In genomic region chr10:95388072-95388471, GRCh38 we compare ENCODE assay signal across 20 cellular contexts.
A peak's percentile ranks its signal among the peaks of the same experiment; 100 is the strongest.
DNase-seq lines count a peak whose midpoint lies in the region; ATAC-seq and TF ChIP-seq lines count a peak whose summit lies in the region.
"Had no signal": no experiment of that assay in that cellular context is flagged by ENCODE, and none has a peak within 500 bp of the region (broad histone marks: within the 10 kb centered on the region; RNA-seq: fewer than 3 reads in every experiment).

No MANE protein-coding gene starts in this region.

- DNase-seq in left ventricle myocardium inferior (no peak), Right ventricle myocardium inferior (ENCODE audit: missing footprints) (no peak), esophagus squamous epithelium (lab: John Stamatoyannopoulos, UW) (no peak), sigmoid colon (no peak), aorta (peak; percentile 73 to 77), NCI-H345 (lab: John Stamatoyannopoulos, UW) (no peak), NCI-H1694 treated with DMSO at 0.1 percent for 48 hours (lab: John Stamatoyannopoulos, UW) (no peak), NCI-H2171 treated with DMSO at 0.1 percent for 48 hours (lab: John Stamatoyannopoulos, UW) (no peak)
- DNase-seq: activated CD4-positive, alpha-beta T cell treated with anti-CD3 and anti-CD28 coated beads, Interleukin-2, amount 10 ng/mL, durations not matched to agents 7 days and 5 days; activated naive CD8-positive, alpha-beta T cell treated with anti-CD3 and anti-CD28 coated beads, Interleukin-2, amount 10 ng/mL, durations not matched to agents 7 days and 5 days; BE2C; foreskin melanocyte; HFFc6; kidney glomerular epithelial cell; NCI-H748 treated with DMSO at 0.1 percent for 48 hours; stimulated activated naive CD4-positive, alpha-beta T cell treated with Interleukin-2 at 50 U/mL for 16 hours had no signal

- intact Hi-C loops in left ventricle myocardium inferior (cut with micrococcal nuclease), result no loop called here
- intact Hi-C loops in Right ventricle myocardium inferior (cut with DNase I), result no loop called here
- intact Hi-C loops in esophagus squamous epithelium (cut with DNase I), result no loop called here
- intact Hi-C loops in sigmoid colon (cut with DNase I), result no loop called here
- intact Hi-C loops in aorta (cut with DNase I), result no loop called here

- no peak for ATAC-seq in Right ventricle myocardium inferior
- ATAC-seq in aorta (ENCODE audit: low FRiP score), result peak; percentile 65
- ATAC-seq: activated T-helper 17 cell treated with anti-CD3 and anti-CD28 coated beads, Interleukin-2, amount 50 U/mL, for 72 hours had no signal

- no peak overlapping the region for H3K4me3 ChIP-seq in left ventricle myocardium inferior
- no peak overlapping the region for H3K4me3 ChIP-seq in esophagus squamous epithelium
- no peak overlapping the region for H3K4me3 ChIP-seq in sigmoid colon
- no peak overlapping the region for H3K4me3 ChIP-seq in aorta (ENCODE audit: low read length in 2 of 2)
- H3K4me3 ChIP-seq: cardiac muscle cell, skin epidermis had no signal

- 58 to 78% methylated on average over 4 to 7 of the region's 7 CpGs for WGBS in esophagus squamous epithelium, 2 donors
- WGBS in sigmoid colon, 2 donors, result 78 to 85% methylated on average over 7 of the region's 7 CpGs
- WGBS in aorta, 2 donors, result 11 to 17% methylated on average over 7 of the region's 7 CpGs

- no peak for TF ChIP-seq EP300 in sigmoid colon (IDR thresholded peaks at IDR 0.05)

- H3K4me1 ChIP-seq in left ventricle myocardium inferior (peaks cover 100% of the 10 kb centered on the region), esophagus squamous epithelium (peaks cover 0 to 67% (median 26%) of the 10 kb centered on the region in 3 donors), sigmoid colon (peaks cover 0 to 92% (median 86%) of the 10 kb centered on the region in 4 donors), aorta (ENCODE audit: control insufficient read depth in 1 of 2, insufficient read depth in 2 of 2, low read length in 2 of 2) (peaks cover 3 to 24% of the 10 kb centered on the region in 2 donors)
- H3K4me1 ChIP-seq: BE2C, parathyroid adenoma had no signal

- no peak for TF ChIP-seq POLR2A in esophagus squamous epithelium (IDR thresholded peaks at IDR 0.05)
- no peak for TF ChIP-seq POLR2A in sigmoid colon (IDR thresholded peaks at IDR 0.05)

- peak overlapping the region; percentile 64 for H3K27ac ChIP-seq in left ventricle myocardium inferior (replicated peaks)
- H3K27ac ChIP-seq in esophagus squamous epithelium, result peak overlapping the region; percentile 13 to 66 (median 42)
- H3K27ac ChIP-seq in sigmoid colon, result peak overlapping the region; percentile 59 to 98 (median 84)
- H3K27ac ChIP-seq in aorta (ENCODE audit: low read depth in 1 of 2, low read length in 2 of 2), result peak overlapping the region; percentile 77 to 97
- H3K27ac ChIP-seq: cardiac muscle cell, parathyroid adenoma had no signal

- H3K9me3 ChIP-seq in left ventricle myocardium inferior (replicated peaks) (no peaks in the 10 kb centered on the region), esophagus squamous epithelium (no peaks in the 10 kb centered on the region), sigmoid colon (no peaks in the 10 kb centered on the region), aorta (ENCODE audit: control insufficient read depth, low read length) (no peaks in the 10 kb centered on the region)
- H3K9me3 ChIP-seq: BE2C had no signal

- TF ChIP-seq CTCF in left ventricle myocardium inferior (IDR thresholded peaks at IDR 0.05; ENCODE audit: borderline replicate concordance), result no peak
- TF ChIP-seq CTCF in esophagus squamous epithelium (IDR thresholded peaks at IDR 0.05), result no peak
- no peak for TF ChIP-seq CTCF in sigmoid colon (IDR thresholded peaks at IDR 0.05)

- H3K27me3 ChIP-seq in left ventricle myocardium inferior (ENCODE audit: low read depth) (no peaks in the 10 kb centered on the region), esophagus squamous epithelium (no peaks in the 10 kb centered on the region), sigmoid colon (no peaks in the 10 kb centered on the region), aorta (ENCODE audit: control insufficient read depth in 1 of 2, insufficient read depth in 2 of 2, low read length in 1 of 2) (no peaks in the 10 kb centered on the region)
- H3K27me3 ChIP-seq: BE2C, cardiac muscle cell had no signal

- H3K36me3 ChIP-seq in left ventricle myocardium inferior (peaks cover 80% of the 10 kb centered on the region), esophagus squamous epithelium (peaks cover 0 to 16% (median 0%) of the 10 kb centered on the region in 3 donors), sigmoid colon (peaks cover 16 to 84% (median 39%) of the 10 kb centered on the region in 4 donors), aorta (ENCODE audit: control insufficient read depth in 1 of 2, insufficient read depth in 2 of 2, low read length in 1 of 2) (peaks cover 0 to 6% of the 10 kb centered on the region in 2 donors)
- H3K36me3 ChIP-seq: BE2C, cardiac muscle cell had no signal

Comparison
In these comparisons a context has a peak if more than half of its experiments do, and no peak if none do; other contexts are left out.
1. DNase-seq: peak in aorta (2 of 2); none in left ventricle myocardium inferior (single experiment), Right ventricle myocardium inferior (single experiment), esophagus squamous epithelium (single experiment), sigmoid colon (single experiment), NCI-H345 (single experiment), NCI-H1694 treated with DMSO at 0.1 percent for 48 hours (single experiment) and NCI-H2171 treated with DMSO at 0.1 percent for 48 hours (single experiment).
2. Peak in every context shown above with its lines, with median percentiles within 50 percentile points of each other: H3K27ac ChIP-seq.